11 cellular contexts compared by ENCODE assay signal in genomic region chr19:3666545-3666856, GRCh38. TPM values are rescaled to one million over a fixed set of nuclear protein-coding genes. Genes with fewer than 3 reads are reported as not detected.
DNase-seq lines count a peak whose midpoint lies in the region; FAIRE-seq and TF ChIP-seq lines count a peak whose summit lies in the region.
"Not testable (repeated sequence)": the region's sequence is repeated elsewhere in the genome, so short reads cannot be mapped to it uniquely, and the experiment has no call there.
"Had no signal": no experiment of that assay in that cellular context is flagged by ENCODE, and none has a peak within 500 bp of the region (broad histone marks: within the 10 kb centered on the region; RNA-seq: fewer than 3 reads in every experiment).

No MANE protein-coding gene starts in this region.

- H3K9me3 ChIP-seq in H1 (ENCODE audit: insufficient read depth in 2 of 2, low read depth in 1 of 2, low read length in 1 of 2); muscle layer of colon (ENCODE audit: low read length); trophoblast cell (ENCODE audit: insufficient read depth, low read depth, low read length); vagina: not testable (repeated sequence)

- H2BK20ac ChIP-seq in H1 (ENCODE audit: low read length) = peak overlapping the region; percentile 75; the same call in 1 of the 2 replicates

- not testable (repeated sequence) for H3K27me3 ChIP-seq in H1 (replicated peaks in 1 of 4; ENCODE audit: control insufficient read depth in 3 of 4, extremely low read depth in 1 of 4, insufficient read depth in 3 of 4, low read length in 3 of 4); muscle layer of colon (ENCODE audit: control insufficient read depth in 1 of 2, insufficient read depth in 2 of 2, low read length in 2 of 2); trophoblast cell (ENCODE audit: insufficient read depth, low read length); vagina

- not testable (repeated sequence) for TF ChIP-seq RAD21 in H1 (IDR thresholded peaks at IDR 0.05 in 1 of 2, conservative IDR thresholded peaks at IDR 0.05 in 1 of 2; ENCODE audit: low read depth in 2 of 2, low read length in 2 of 2)

- not testable (repeated sequence) for TF ChIP-seq EP300 in H1 (IDR thresholded peaks at IDR 0.05; ENCODE audit: borderline replicate concordance in 1 of 2, low read depth in 2 of 2, low read length in 2 of 2)

- peak; percentile 91 for FAIRE-seq in GM12891 (lab: Jason Lieb, UNC)
- FAIRE-seq in H1 (lab: Jason Lieb, UNC) = not testable (repeated sequence)

- not testable (repeated sequence) for H3K79me1 ChIP-seq in H1 (ENCODE audit: low read depth, low read length)
- peaks cover 13% of the 10 kb centered on the region for H3K79me1 ChIP-seq in trophoblast cell (ENCODE audit: low read length)

- not testable (repeated sequence) for H3K9ac ChIP-seq in H1 (replicated peaks in 1 of 4; ENCODE audit: extremely low read depth in 1 of 4, low read depth in 3 of 4, low read length in 3 of 4); muscle layer of colon (ENCODE audit: low read length)
- H3K9ac ChIP-seq in trophoblast cell (ENCODE audit: low read length) = peak overlapping the region; percentile 4

- H4K12ac ChIP-seq in trophoblast cell (ENCODE audit: low read depth, low read length) = not testable (repeated sequence)

- intact Hi-C loops in vagina (cut with DNase I) = not testable (repeated sequence)

- not testable (repeated sequence) for H3K14ac ChIP-seq in H1 (ENCODE audit: insufficient read length); trophoblast cell (ENCODE audit: low read length)

- CTCF ChIA-PET in H1 (lab: Charles Lee; ENCODE audit: partially characterized antibody) = interaction anchor here (0.6 to 5.8 kb wide), 20 partner anchors 8 to 918 kb away, joined by 3 to 110 read pairs (median 4); partner anchors contain the start of genes MRPL54, NMRK2, PIP5K1C and TJP3

- H2BK15ac ChIP-seq in H1 (ENCODE audit: low read length) = peak overlapping the region; percentile 55; the same call in 1 of the 2 replicates

- not testable (repeated sequence) for DNase-seq in GM12891 (ENCODE audit: insufficient read length, low spot score); H1 (ENCODE audit: low read depth in 1 of 2, low spot score in 2 of 2); trophoblast cell; vagina (ENCODE audit: extremely low spot score in 2 of 2)

- H3K23me2 ChIP-seq in H1 (ENCODE audit: low read depth, low read length) = not testable (repeated sequence)

- H3K79me2 ChIP-seq in H1 (ENCODE audit: control insufficient read depth in 1 of 2, insufficient read depth in 2 of 2, low read length in 2 of 2); trophoblast cell (ENCODE audit: control insufficient read depth, insufficient read depth, low read length, poor library complexity): not testable (repeated sequence)

- H3K4ac ChIP-seq in H1 (replicated peaks; ENCODE audit: insufficient read length, low read depth, low read length) = peak overlapping the region; percentile 97
- H3K4ac ChIP-seq in trophoblast cell (ENCODE audit: low read depth, low read length) = not testable (repeated sequence)

- not testable (repeated sequence) for TF ChIP-seq CTCF in H1 (IDR thresholded peaks at IDR 0.05; ENCODE audit: control extremely low read depth in 1 of 3, insufficient read depth in 1 of 3, low read depth in 1 of 3, low read length in 3 of 3); vagina (IDR thresholded peaks at IDR 0.05)

- H3K36me3 ChIP-seq in H1 (ENCODE audit: control insufficient read depth in 2 of 4, insufficient read depth in 4 of 4, low read length in 3 of 4) = not testable (repeated sequence)
- H3K36me3 ChIP-seq in muscle layer of colon (ENCODE audit: insufficient read depth, low read length) = peaks cover 46% of the 10 kb centered on the region
- peaks cover 35 to 40% of the 10 kb centered on the region in 2 experiments for H3K36me3 ChIP-seq in trophoblast cell (ENCODE audit: control insufficient read depth in 1 of 2, insufficient read depth in 2 of 2, low read length in 2 of 2)
- peaks cover 0 to 22% of the 10 kb centered on the region in 2 donors for H3K36me3 ChIP-seq in vagina

- peak overlapping the region; percentile 99; the same call in 1 of the 2 replicates for H2BK12ac ChIP-seq in H1 (ENCODE audit: low read depth, low read length)
- H2BK12ac ChIP-seq in trophoblast cell (ENCODE audit: low read length) = not testable (repeated sequence)

- not testable (repeated sequence) for H3K27ac ChIP-seq in H1 (ENCODE audit: low read depth, low read length); trophoblast cell (ENCODE audit: low read depth, low read length)
- H3K27ac ChIP-seq in muscle layer of colon (ENCODE audit: low read depth, low read length) = peak overlapping the region; percentile 70
- H3K27ac ChIP-seq in vagina = peak overlapping the region; percentile 49

- TF ChIP-seq POLR2A in GM12891 (IDR thresholded peaks at IDR 0.05; ENCODE audit: low read depth, low read length); H1 (IDR thresholded peaks at IDR 0.05; ENCODE audit: control extremely low read depth in 1 of 2, low read depth in 2 of 2, low read length in 2 of 2); vagina (IDR thresholded peaks at IDR 0.05): not testable (repeated sequence)

- H3K4me3 ChIP-seq in H1 (ENCODE audit: extremely low read depth in 1 of 4, insufficient read depth in 2 of 4, low read depth in 3 of 4, low read length in 4 of 4); muscle layer of colon (ENCODE audit: low read depth in 1 of 2, low read length in 2 of 2); vagina: not testable (repeated sequence)
- peak overlapping the region; percentile 42 for H3K4me3 ChIP-seq in trophoblast cell (ENCODE audit: low read depth, low read length)

- H3K23ac ChIP-seq in H1 (ENCODE audit: insufficient read length); trophoblast cell (ENCODE audit: low read length): not testable (repeated sequence)

- WGBS in H1 (ENCODE audit: extremely low coverage in 1 of 2, insufficient coverage in 1 of 2, insufficient read length in 1 of 2, insufficient replicate concordance in 2 of 2, low coverage in 1 of 2, low lambda C conversion rate in 2 of 2, missing lambda C conversion rate in 1 of 2), 2 experiments = 91% methylated on average over 14 of the region's 14 CpGs; no CpG with 5 or more reads in 1 of the 2 experiments
- no CpG with 5 or more reads among the region's 14 CpGs for WGBS in trophoblast cell (ENCODE audit: extremely low coverage, insufficient coverage, insufficient read length)

- not testable (repeated sequence) for H3K18ac ChIP-seq in H1 (ENCODE audit: extremely low read depth, low read length); trophoblast cell (ENCODE audit: low read length)

- not testable (repeated sequence) for H2AFZ ChIP-seq in H1 (ENCODE audit: low read length); trophoblast cell (ENCODE audit: insufficient read depth, low read length, poor library complexity)

- H2BK120ac ChIP-seq in H1 (replicated peaks; ENCODE audit: low read depth, low read length); trophoblast cell (ENCODE audit: insufficient read depth, low read length, poor library complexity): not testable (repeated sequence)

- not testable (repeated sequence) for H4K8ac ChIP-seq in H1 (ENCODE audit: extremely low read depth, insufficient read depth, low read length); trophoblast cell (ENCODE audit: low read depth, low read length)

- POLR2A ChIA-PET in H1 (lab: Charles Lee; ENCODE audit: partially characterized antibody) = interaction anchor here (0.7 to 2.5 kb wide), 3 partner anchors 10 to 41 kb away, joined by 3 to 12 read pairs (median 4); no protein-coding TSS in a partner anchor

- peak overlapping the region; percentile 84 for H4K91ac ChIP-seq in H1 (replicated peaks; ENCODE audit: insufficient read length, low read length)
- not testable (repeated sequence) for H4K91ac ChIP-seq in trophoblast cell (ENCODE audit: low read depth, low read length)

- peaks cover 8 to 34% of the 10 kb centered on the region in 2 experiments for H4K20me1 ChIP-seq in H1 (replicated peaks in 1 of 2; ENCODE audit: control insufficient read depth in 1 of 2, insufficient read depth in 2 of 2, low read length in 2 of 2)

- H4K5ac ChIP-seq in H1 (ENCODE audit: insufficient read length, low read depth, low read length) = not testable (repeated sequence)

- H3K4me1 ChIP-seq in H1 (replicated peaks in 1 of 4; ENCODE audit: control insufficient read depth in 3 of 4, insufficient read depth in 4 of 4, low read length in 3 of 4) (peaks cover 0 to 11% (median 3%) of the 10 kb centered on the region in 4 experiments; a peak in 5 of 7 replicates), muscle layer of colon (ENCODE audit: insufficient read depth, low read length) (peaks cover 47% of the 10 kb centered on the region), trophoblast cell (ENCODE audit: control insufficient read depth in 1 of 2, insufficient read depth in 2 of 2, low read length in 2 of 2) (peaks cover 17 to 26% of the 10 kb centered on the region in 2 experiments), vagina (peaks cover 56% of the 10 kb centered on the region)

- not testable (repeated sequence) for H2AK5ac ChIP-seq in H1 (ENCODE audit: low read depth, low read length); trophoblast cell (ENCODE audit: low read length)

- peak overlapping the region; percentile 71; the same call in 1 of the 2 replicates for H2BK5ac ChIP-seq in H1 (ENCODE audit: low read depth, low read length)
- H2BK5ac ChIP-seq in trophoblast cell (ENCODE audit: low read depth, low read length, poor library complexity) = not testable (repeated sequence)

- H3K4me2 ChIP-seq in H1 (ENCODE audit: insufficient read depth in 1 of 2, low read depth in 2 of 2, low read length in 2 of 2); trophoblast cell (ENCODE audit: low read length): not testable (repeated sequence)

- H3K56ac ChIP-seq in H1 (replicated peaks; ENCODE audit: insufficient read length, low read depth, low read length) = not testable (repeated sequence)

RNA-seq across cellular contexts. Expression of gene PIP5K1C, which starts 33.8 kb away (rescaled TPM):
- polyA plus RNA-seq in GM12891 (2012; ENCODE audit: low read depth, missing spikeins) = 15.4 TPM
- polyA plus RNA-seq in PFSK-1 (2012; ENCODE audit: insufficient read length, low read depth) = 49.0 TPM
- 31.3 and 32.9 TPM in 2 replicates for total RNA-seq in H1 (2021; fragmentation: NEBNext Ultra II Directional; extraction: Animal tissue kit (Norgen Biotek cat#: 25700))
- 10.6 and 20.4 TPM in 2 replicates for polyA plus RNA-seq in H1 (2011; rRNA removed)
- polyA plus RNA-seq in H1 (2011; cell fraction: cytosol; rRNA removed) = 7.1 TPM
- 30.2 TPM for polyA plus RNA-seq in H1 (2011; cell fraction: nucleus; rRNA removed)
- polyA plus RNA-seq in H1 (2012, experiment 1 of 2) = 18.6 to 28.3 TPM (median 25.8 TPM) in 4 replicates
- polyA plus RNA-seq in H1 (2012, experiment 2 of 2) = 19.0 TPM
- 19.7 TPM for polyA plus RNA-seq in H1 (2013, experiment 1 of 2)
- 18.8 TPM for polyA plus RNA-seq in H1 (2013, experiment 2 of 2)
- 21.0 and 23.7 TPM in 2 replicates for polyA minus RNA-seq in H1 (2011; rRNA and poly(A)+ RNA removed)
- polyA minus RNA-seq in H1 (2011; cell fraction: cytosol; rRNA and poly(A)+ RNA removed) = 19.8 TPM
- 19.9 TPM for polyA minus RNA-seq in H1 (2011; cell fraction: nucleus; rRNA and poly(A)+ RNA removed)
- 36.1 and 36.6 TPM in 2 replicates for polyA plus RNA-seq in trophoblast cell (2013)
- total RNA-seq in vagina = 24.1 TPM

RNA-seq across cellular contexts. Expression of gene CACTIN, which starts 39.9 kb away (rescaled TPM):
- 14.1 TPM for polyA plus RNA-seq in GM12891 (2012; ENCODE audit: low read depth, missing spikeins)
- 30.8 TPM for polyA plus RNA-seq in PFSK-1 (2012; ENCODE audit: insufficient read length, low read depth)
- total RNA-seq in H1 (2021; fragmentation: NEBNext Ultra II Directional; extraction: Animal tissue kit (Norgen Biotek cat#: 25700)) = 29.9 and 36.2 TPM in 2 replicates
- 25.8 and 44.1 TPM in 2 replicates for polyA plus RNA-seq in H1 (2011; rRNA removed)
- polyA plus RNA-seq in H1 (2011; cell fraction: cytosol; rRNA removed) = 33.5 TPM
- 65.4 TPM for polyA plus RNA-seq in H1 (2011; cell fraction: nucleus; rRNA removed)
- 15.6 to 34.3 TPM (median 26.9 TPM) in 4 replicates for polyA plus RNA-seq in H1 (2012, experiment 1 of 2)
- 19.2 TPM for polyA plus RNA-seq in H1 (2012, experiment 2 of 2)
- 28.0 TPM for polyA plus RNA-seq in H1 (2013, experiment 1 of 2)
- polyA plus RNA-seq in H1 (2013, experiment 2 of 2) = 26.4 TPM
- 7.5 and 9.4 TPM in 2 replicates for polyA minus RNA-seq in H1 (2011; rRNA and poly(A)+ RNA removed)
- 17.5 TPM for polyA minus RNA-seq in H1 (2011; cell fraction: cytosol; rRNA and poly(A)+ RNA removed)
- 16.0 TPM for polyA minus RNA-seq in H1 (2011; cell fraction: nucleus; rRNA and poly(A)+ RNA removed)
- polyA plus RNA-seq in trophoblast cell (2013) = 25.6 and 26.4 TPM in 2 replicates
- total RNA-seq in vagina = 36.3 TPM

RNA-seq across cellular contexts. Expression of gene TJP3, which starts 41.7 kb away (rescaled TPM):
- 0.62 TPM for polyA plus RNA-seq in GM12891 (2012; ENCODE audit: low read depth, missing spikeins)
- polyA plus RNA-seq in PFSK-1 (2012; ENCODE audit: insufficient read length, low read depth) = 0.99 TPM
- total RNA-seq in H1 (2021; fragmentation: NEBNext Ultra II Directional; extraction: Animal tissue kit (Norgen Biotek cat#: 25700)) = 24.6 and 26.1 TPM in 2 replicates
- 17.1 and 30.2 TPM in 2 replicates for polyA plus RNA-seq in H1 (2011; rRNA removed)
- polyA plus RNA-seq in H1 (2011; cell fraction: cytosol; rRNA removed) = 22.0 TPM
- polyA plus RNA-seq in H1 (2011; cell fraction: nucleus; rRNA removed) = 41.8 TPM
- polyA plus RNA-seq in H1 (2012, experiment 1 of 2) = 29.8 to 44.6 TPM (median 40.4 TPM) in 4 replicates
- 36.2 TPM for polyA plus RNA-seq in H1 (2012, experiment 2 of 2)
- polyA plus RNA-seq in H1 (2013, experiment 1 of 2) = 37.5 TPM
- 30.4 TPM for polyA plus RNA-seq in H1 (2013, experiment 2 of 2)
- 9.9 and 14.4 TPM in 2 replicates for polyA minus RNA-seq in H1 (2011; rRNA and poly(A)+ RNA removed)
- polyA minus RNA-seq in H1 (2011; cell fraction: cytosol; rRNA and poly(A)+ RNA removed) = 18.3 TPM
- 12.6 TPM for polyA minus RNA-seq in H1 (2011; cell fraction: nucleus; rRNA and poly(A)+ RNA removed)
- polyA plus RNA-seq in trophoblast cell (2013) = 117 and 137 TPM in 2 replicates
- 17.7 TPM for total RNA-seq in vagina
- total RNA-seq: GM23248, IMR-90, RPMI7951, SJCRH30 had no signal
- polyA plus RNA-seq: AG04450, GM23248, IMR-90 had no signal

RNA-seq across cellular contexts. Expression of gene TBXA2R, which starts 59.8 kb away (rescaled TPM):
- 0.09 TPM for polyA plus RNA-seq in GM12891 (2012; ENCODE audit: low read depth, missing spikeins)
- polyA plus RNA-seq in PFSK-1 (2012; ENCODE audit: insufficient read length, low read depth) = 1.6 TPM
- total RNA-seq in H1 (2021; fragmentation: NEBNext Ultra II Directional; extraction: Animal tissue kit (Norgen Biotek cat#: 25700)) = 0.50 and 0.75 TPM in 2 replicates
- polyA plus RNA-seq in H1 (2011; rRNA removed) = 0.39 and 0.80 TPM in 2 replicates
- polyA plus RNA-seq in H1 (2011; cell fraction: cytosol; rRNA removed) = 0.31 TPM
- polyA plus RNA-seq in H1 (2011; cell fraction: nucleus; rRNA removed) = 0.20 TPM
- 0.22 to 0.59 TPM (median 0.48 TPM) in 4 replicates for polyA plus RNA-seq in H1 (2012, experiment 1 of 2)
- 0.39 TPM for polyA plus RNA-seq in H1 (2012, experiment 2 of 2)
- 0.97 TPM for polyA plus RNA-seq in H1 (2013, experiment 1 of 2)
- polyA plus RNA-seq in H1 (2013, experiment 2 of 2) = 1.2 TPM
- 0.10 and 0.22 TPM in 2 replicates for polyA minus RNA-seq in H1 (2011; rRNA and poly(A)+ RNA removed)
- polyA minus RNA-seq in H1 (2011; cell fraction: cytosol; rRNA and poly(A)+ RNA removed) = not detected
- 0.40 TPM for polyA minus RNA-seq in H1 (2011; cell fraction: nucleus; rRNA and poly(A)+ RNA removed)
- polyA plus RNA-seq in trophoblast cell (2013) = 0.59 and 0.71 TPM in 2 replicates
- total RNA-seq in vagina = 1.7 TPM
